In the genomic region with DNA sequence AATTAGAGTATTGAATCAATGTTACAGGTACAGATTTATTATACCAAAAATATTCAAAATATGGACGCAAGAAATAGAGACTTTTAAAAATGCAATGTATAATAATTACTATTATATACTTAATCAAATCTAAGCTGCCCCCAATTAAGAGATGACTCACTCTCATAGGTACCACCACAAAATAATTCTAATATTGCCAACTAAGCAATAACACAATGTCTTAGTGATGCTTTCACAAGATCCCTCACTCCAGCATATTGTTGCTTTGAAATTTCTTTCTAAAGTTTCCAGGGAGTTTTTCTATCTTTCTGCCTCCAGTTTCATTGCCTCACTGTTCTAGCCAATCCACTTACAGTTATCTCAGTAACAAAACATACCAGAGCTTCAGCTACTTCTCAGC, we compare ENCODE assay signal across 39 cellular contexts.
"Had no signal": no experiment of that assay in that cellular context is flagged by ENCODE, and none has a peak within 500 bp of the region (broad histone marks: within the 10 kb centered on the region; RNA-seq: fewer than 3 reads in every experiment).

No MANE protein-coding gene starts in this region.

- H3K27ac Mint-ChIP-seq: activated CD4-positive, alpha-beta memory T cell treated with anti-CD3 and anti-CD28 coated beads, Interleukin-2, amount 10 ng/mL, durations not matched to agents 7 days and 5 days; activated CD8-positive, alpha-beta memory T cell treated with anti-CD3 and anti-CD28 coated beads, Interleukin-2, amount 10 ng/mL, durations not matched to agents 7 days and 5 days; activated naive CD4-positive, alpha-beta T cell treated with anti-CD3 and anti-CD28 coated beads, Interleukin-2, amount 10 ng/mL, durations not matched to agents 7 days and 5 days; activated naive CD8-positive, alpha-beta T cell; activated naive CD8-positive, alpha-beta T cell treated with anti-CD3 and anti-CD28 coated beads, Interleukin-2, amount 50 U/mL, for 24 hours had no signal

- H3K36me3 Mint-ChIP-seq: activated CD8-positive, alpha-beta memory T cell treated with anti-CD3 and anti-CD28 coated beads, Interleukin-2, amount 10 ng/mL, durations not matched to agents 7 days and 5 days; activated naive CD4-positive, alpha-beta T cell treated with anti-CD3 and anti-CD28 coated beads, Interleukin-2, amount 10 ng/mL, durations not matched to agents 7 days and 5 days; activated naive CD8-positive, alpha-beta T cell had no signal

- H3K4me1 ChIP-seq: ascending aorta, body of pancreas, breast epithelium, Peyer's patch, SJSA1 had no signal

- H3K4me3 Mint-ChIP-seq: activated CD4-positive, alpha-beta memory T cell treated with anti-CD3 and anti-CD28 coated beads, Interleukin-2, amount 10 ng/mL, durations not matched to agents 7 days and 5 days; activated CD8-positive, alpha-beta memory T cell treated with anti-CD3 and anti-CD28 coated beads, Interleukin-2, amount 10 ng/mL, durations not matched to agents 7 days and 5 days; activated naive CD4-positive, alpha-beta T cell treated with anti-CD3 and anti-CD28 coated beads, Interleukin-2, amount 10 ng/mL, durations not matched to agents 7 days and 5 days; activated naive CD8-positive, alpha-beta T cell; activated naive CD8-positive, alpha-beta T cell treated with anti-CD3 and anti-CD28 coated beads, Interleukin-2, amount 50 U/mL, for 24 hours had no signal

- DNase-seq: activated CD4-positive, alpha-beta memory T cell treated with anti-CD3 and anti-CD28 coated beads, Interleukin-2, amount 10 ng/mL, durations not matched to agents 7 days and 5 days; activated CD4-positive, alpha-beta T cell treated with anti-CD3 and anti-CD28 coated beads for 1 hour; activated CD4-positive, alpha-beta T cell treated with anti-CD3 and anti-CD28 coated beads for 48 hours; activated CD4-positive, CD25-positive, alpha-beta regulatory T cell; activated CD8-positive, alpha-beta memory T cell treated with anti-CD3 and anti-CD28 coated beads for 24 hours; activated CD8-positive, alpha-beta memory T cell treated with anti-CD3 and anti-CD28 coated beads, Interleukin-2, amount 10 ng/mL, durations not matched to agents 7 days and 5 days; activated CD8-positive, alpha-beta memory T cell treated with anti-CD3 and anti-CD28 coated beads, Interleukin-2, amount 50 U/mL, for 48 hours; activated effector memory CD4-positive, alpha-beta T cell treated with Interleukin-2 at 50 U/mL for 16 hours; activated naive CD4-positive, alpha-beta T cell treated with anti-CD3 and anti-CD28 coated beads, Interleukin-2, amount 10 ng/mL, durations not matched to agents 7 days and 5 days; activated naive CD8-positive, alpha-beta T cell treated with anti-CD3 and anti-CD28 coated beads, Interleukin-2, amount 50 U/mL, for 24 hours; activated T-cell treated with anti-CD3 and anti-CD28 coated beads, Interleukin-2, amount 50 U/mL, for 48 hours; amygdala; body of pancreas; Kasumi-1; KG1; MG63; NCI-H1048; NCI-H1105 treated with DMSO at 0.1 percent for 48 hours; NCI-H1436; NCI-H1694; NCI-H1930; NCI-H2081 treated with DMSO at 0.1 percent for 48 hours; NCI-H345; NCI-H524 treated with DMSO at 0.1 percent for 48 hours; NCI-H748 treated with DMSO at 0.1 percent for 48 hours; NK-92 treated with Interleukin-12 subunit alpha and Interleukin-12 subunit beta, amount 100 ng/mL, for 24 hours; PC-3; Peyer's patch; RPMI8226; SHP77 treated with DMSO at 0.1 percent for 48 hours; SW 1271; T-helper 1 cell; T-helper 2 cell; T1000; WERI-Rb-1 had no signal

- H3K27ac ChIP-seq: ascending aorta, body of pancreas, breast epithelium, Peyer's patch, SJSA1, WERI-Rb-1 had no signal

- H3K27me3 ChIP-seq: ascending aorta, body of pancreas, breast epithelium, MG63, Peyer's patch, SJSA1 had no signal

- H3K4me1 Mint-ChIP-seq: activated CD4-positive, alpha-beta memory T cell treated with anti-CD3 and anti-CD28 coated beads, Interleukin-2, amount 10 ng/mL, durations not matched to agents 7 days and 5 days; activated CD8-positive, alpha-beta memory T cell treated with anti-CD3 and anti-CD28 coated beads, Interleukin-2, amount 10 ng/mL, durations not matched to agents 7 days and 5 days; activated naive CD4-positive, alpha-beta T cell treated with anti-CD3 and anti-CD28 coated beads, Interleukin-2, amount 10 ng/mL, durations not matched to agents 7 days and 5 days; activated naive CD8-positive, alpha-beta T cell treated with anti-CD3 and anti-CD28 coated beads, Interleukin-2, amount 50 U/mL, for 24 hours had no signal

- ATAC-seq: activated CD8-positive, alpha-beta memory T cell treated with anti-CD3 and anti-CD28 coated beads, Interleukin-2, amount 10 ng/mL, durations not matched to agents 7 days and 5 days; activated naive CD8-positive, alpha-beta T cell treated with anti-CD3 and anti-CD28 coated beads, Interleukin-2, amount 50 U/mL, for 24 hours; body of pancreas; PC-3 had no signal

- H3K4me3 ChIP-seq: ascending aorta, body of pancreas, breast epithelium, MG63, Peyer's patch, SJSA1 had no signal

- H3K27me3 Mint-ChIP-seq: activated CD4-positive, alpha-beta memory T cell treated with anti-CD3 and anti-CD28 coated beads, Interleukin-2, amount 10 ng/mL, durations not matched to agents 7 days and 5 days; activated CD8-positive, alpha-beta memory T cell treated with anti-CD3 and anti-CD28 coated beads, Interleukin-2, amount 10 ng/mL, durations not matched to agents 7 days and 5 days; activated naive CD4-positive, alpha-beta T cell treated with anti-CD3 and anti-CD28 coated beads, Interleukin-2, amount 10 ng/mL, durations not matched to agents 7 days and 5 days; activated naive CD8-positive, alpha-beta T cell; activated naive CD8-positive, alpha-beta T cell treated with anti-CD3 and anti-CD28 coated beads, Interleukin-2, amount 50 U/mL, for 24 hours had no signal

- H3K9me3 ChIP-seq: ascending aorta, body of pancreas, MG63, Peyer's patch had no signal

- H3K36me3 ChIP-seq: ascending aorta, breast epithelium, MG63, Peyer's patch, SJSA1, WERI-Rb-1 had no signal
